ENCODE assay signal across 15 cellular contexts in genomic region chr17:45155483-45155882, GRCh38. TPM values are rescaled to one million over a fixed set of nuclear protein-coding genes. Genes with fewer than 3 reads are reported as not detected.
A peak's percentile ranks its signal among the peaks of the same experiment; 100 is the strongest.
DNase-seq lines count a peak whose midpoint lies in the region; ATAC-seq and TF ChIP-seq lines count a peak whose summit lies in the region.
"Had no signal": no experiment of that assay in that cellular context is flagged by ENCODE, and none has a peak within 500 bp of the region (broad histone marks: within the 10 kb centered on the region; RNA-seq: fewer than 3 reads in every experiment).

No MANE protein-coding gene starts in this region.

- H3K14ac ChIP-seq in H9 (ENCODE audit: insufficient read depth, low read length) = no peak overlapping the region

- H3K27me3 Mint-ChIP-seq in H9 (ENCODE audit: low read depth) = no peaks in the 10 kb centered on the region
- H3K27me3 Mint-ChIP-seq: stimulated activated naive CD8-positive, alpha-beta T cell treated with anti-CD3 and anti-CD28 coated beads, Interleukin-15, Interleukin-2, amounts not matched to agents 100 ng/mL and 50 ng/mL, for 24 hours had no signal

- peak overlapping the region; percentile 11 to 78 (median 59); a peak in 3 of 7 replicates for H3K27ac Mint-ChIP-seq in H9

- H3K23me2 ChIP-seq in H9 (ENCODE audit: insufficient read length, low read depth, low read length, poor library complexity, severe bottlenecking) = peaks cover under 1% of the 10 kb centered on the region

- no peak overlapping the region for H3K56ac ChIP-seq in H9 (ENCODE audit: insufficient read length, low read depth, low read length)

- DNase-seq in NCI-H82 (lab: John Stamatoyannopoulos, UW) = peak; percentile 27
- no peak for DNase-seq in NCI-H82 treated with DMSO at 0.1 percent for 48 hours (lab: John Stamatoyannopoulos, UW; ENCODE audit: unreplicated experiment)
- no peak for DNase-seq in H9
- peak; percentile 36 for DNase-seq in epithelial cell of esophagus (ENCODE audit: low read depth)
- no peak for DNase-seq in psoas muscle
- DNase-seq in C1 segment of cervical spinal cord (lab: John Stamatoyannopoulos, UW) = no peak
- no peak for DNase-seq in activated effector memory CD4-positive, alpha-beta T cell treated with Interleukin-2 at 50 U/mL for 16 hours
- no peak for DNase-seq in activated CD4-positive, CD25-positive, alpha-beta regulatory T cell treated with anti-CD3 and anti-CD28 coated beads, Interleukin-2, amount 50 U/mL, for 72 hours
- DNase-seq: activated CD4-positive, alpha-beta T cell treated with anti-CD3 and anti-CD28 coated beads for 4 hours; brain microvascular endothelial cell; effector memory CD4-positive, alpha-beta T cell; NCI-H1930; NCI-H526 treated with DMSO at 0.1 percent for 48 hours had no signal

- 0 out of 2 replicates have a peak, but pooled peaks cover 2% of the 10 kb centered on the region for H3K4me1 ChIP-seq in H9 (ENCODE audit: insufficient read depth, low read length)
- H3K4me1 ChIP-seq in psoas muscle = peaks cover 61% of the 10 kb centered on the region

- H3K4me3 Mint-ChIP-seq in H9 = no peak overlapping the region
- H3K4me3 Mint-ChIP-seq: stimulated activated naive CD8-positive, alpha-beta T cell treated with anti-CD3 and anti-CD28 coated beads, Interleukin-15, Interleukin-2, amounts not matched to agents 100 ng/mL and 50 ng/mL, for 24 hours had no signal

- no peak overlapping the region for H3K23ac ChIP-seq in H9 (ENCODE audit: insufficient read length, low read depth, low read length)

- H2AK5ac ChIP-seq in H9 (ENCODE audit: insufficient read length, low read length) = no peak overlapping the region

- no peak overlapping the region for H3K4ac ChIP-seq in H9 (ENCODE audit: low read depth, low read length)

- H3T11ph ChIP-seq in H9 (ENCODE audit: low read length) = no peak overlapping the region

- H2BK20ac ChIP-seq in H9 (ENCODE audit: low read depth, low read length, poor library complexity, severe bottlenecking) = no peak overlapping the region

- H3K18ac ChIP-seq in H9 (ENCODE audit: insufficient read length, low read depth, low read length) = no peak overlapping the region

- H3K79me1 ChIP-seq in H9 (ENCODE audit: insufficient read depth, low read depth, low read length, poor library complexity, severe bottlenecking) = peaks cover 4% of the 10 kb centered on the region

- peaks cover 0 to 16% (median 5%) of the 10 kb centered on the region in 3 experiments; a peak in 4 of 7 replicates for H3K36me3 Mint-ChIP-seq in H9 (ENCODE audit: insufficient read depth in 1 of 3, low read depth in 3 of 3)

- H2BK15ac ChIP-seq in H9 (ENCODE audit: low read depth, low read length) = no peak overlapping the region

- no peak overlapping the region for H2BK5ac ChIP-seq in H9 (ENCODE audit: insufficient read length, low read length)

- H2BK12ac ChIP-seq in H9 (ENCODE audit: insufficient read length, low read depth, low read length) = no peak overlapping the region

- H3K27me3 ChIP-seq in H9 (ENCODE audit: insufficient read depth, low read length) (no peaks in the 10 kb centered on the region), psoas muscle (ENCODE audit: insufficient read depth in 3 of 3, low read length in 2 of 3) (no peaks in the 10 kb centered on the region)
- H3K27me3 ChIP-seq: brain microvascular endothelial cell had no signal

- H4K20me1 ChIP-seq in H9 (ENCODE audit: control insufficient read depth, insufficient read depth, insufficient read length) = no peaks in the 10 kb centered on the region

- no peaks in the 10 kb centered on the region for H3K9me3 ChIP-seq in H9 (ENCODE audit: control insufficient read depth, low read depth, low read length)
- no peaks in the 10 kb centered on the region for H3K9me3 ChIP-seq in psoas muscle

- no peak overlapping the region for H4K91ac ChIP-seq in H9 (ENCODE audit: insufficient read length, low read depth, low read length)

- no peaks in the 10 kb centered on the region for H3K36me3 ChIP-seq in psoas muscle (ENCODE audit: insufficient read depth in 1 of 2, low read depth in 1 of 2)
- H3K36me3 ChIP-seq: brain microvascular endothelial cell had no signal

- H2BK120ac ChIP-seq in H9 (ENCODE audit: low read depth, low read length, poor library complexity, severe bottlenecking) = no peak overlapping the region

- TF ChIP-seq CTCF in H9 (conservative IDR thresholded peaks at IDR 0.05) (no peak), epithelial cell of esophagus (IDR thresholded peaks at IDR 0.05; ENCODE audit: insufficient read depth, low read depth, low read length, missing control alignments) (no peak), psoas muscle (IDR thresholded peaks at IDR 0.05) (no peak)

- WGBS in H9 (ENCODE audit: extremely low coverage, insufficient read length, low lambda C conversion rate) = no CpG with 5 or more reads among the region's 2 CpGs
- 92 to 98% (median 98%) methylated on average over 2 of the region's 2 CpGs for WGBS in psoas muscle, 3 donors

- no peak for ATAC-seq in psoas muscle
- ATAC-seq: Right ventricle myocardium inferior had no signal

- H4K5ac ChIP-seq in H9 (ENCODE audit: insufficient read length, low read depth, low read length) = no peak overlapping the region

- no peak overlapping the region for H3K4me2 ChIP-seq in H9 (ENCODE audit: insufficient read depth, insufficient read length, low read length)

- no peak overlapping the region for H4K8ac ChIP-seq in H9 (replicated peaks; ENCODE audit: insufficient read length, low read depth, low read length)

- intact Hi-C loops in psoas muscle (cut with DNase I) = no loop called here

- no peak overlapping the region for H3K9ac ChIP-seq in H9 (ENCODE audit: extremely low read depth, insufficient read length, low read length)

- no peak overlapping the region for H2AFZ ChIP-seq in H9 (ENCODE audit: low read length)

- no peaks in the 10 kb centered on the region for H3K9me3 Mint-ChIP-seq in H9
- H3K9me3 Mint-ChIP-seq: stimulated activated naive CD8-positive, alpha-beta T cell treated with anti-CD3 and anti-CD28 coated beads, Interleukin-15, Interleukin-2, amounts not matched to agents 100 ng/mL and 50 ng/mL, for 24 hours had no signal

- H3K27ac ChIP-seq in H9 (ENCODE audit: insufficient read length, low read depth, low read length) (no peak overlapping the region), psoas muscle (peak overlapping the region; percentile 65)
- H3K27ac ChIP-seq: brain microvascular endothelial cell had no signal

- H3K79me2 ChIP-seq in H9 (ENCODE audit: insufficient read depth, low read length) = no peaks in the 10 kb centered on the region

- H3K4me3 ChIP-seq in epithelial cell of esophagus (ENCODE audit: low read length) (no peak overlapping the region), psoas muscle (no peak overlapping the region)

- peaks cover 32% of the 10 kb centered on the region in 2 experiments for H3K4me1 Mint-ChIP-seq in H9

RNA-seq across cellular contexts. Expression of gene HEXIM2, which starts 6.2 kb away (rescaled TPM):
- total RNA-seq in H9 (2021) (12.5 and 16.1 TPM in 2 replicates), psoas muscle (10 to 100 TPM; 13.7 to 47.1 (median 33.4) TPM)
- 10 to 100 TPM in 2 of 3 donors, 1 to 10 TPM in 1; 8.2 to 69.5 (median 62.7) TPM for polyA plus RNA-seq in psoas muscle

RNA-seq across cellular contexts. Expression of gene HEXIM1, which starts 7.2 kb away (rescaled TPM):
- total RNA-seq in H9 (2021) (32.4 and 33.0 TPM in 2 replicates), psoas muscle (10 to 100 TPM; 21.3 to 52.2 (median 31.5) TPM)
- polyA plus RNA-seq in psoas muscle = 100 to 1,000 TPM in 1 of 3 donors, 10 to 100 TPM in 1, 1 to 10 TPM in 1; 9.5 to 127 (median 22.0) TPM

RNA-seq across cellular contexts. Expression of gene ACBD4, which starts 20.0 kb away (rescaled TPM):
- total RNA-seq in H9 (2021) = 9.7 and 10.5 TPM in 2 replicates
- total RNA-seq in psoas muscle = 1 to 10 TPM; 3.9 to 8.2 (median 5.1) TPM
- 1 to 10 TPM; 2.7 to 5.2 (median 4.4) TPM for polyA plus RNA-seq in psoas muscle

RNA-seq across cellular contexts. Expression of gene PLCD3, which starts 23.2 kb away (rescaled TPM):
- 41.6 and 48.5 TPM in 2 replicates for total RNA-seq in H9 (2021)
- 100 to 1,000 TPM in 2 of 4 donors, 10 to 100 TPM in 2; 69.8 to 217 (median 122) TPM for total RNA-seq in psoas muscle
- polyA plus RNA-seq in psoas muscle = 100 to 1,000 TPM in 2 of 3 donors, 10 to 100 TPM in 1; 57.0 to 171 (median 170) TPM

Comparison
In these comparisons a context has a peak if more than half of its experiments do, and no peak if none do; other contexts are left out.
1. DNase-seq: peak in NCI-H82 (single experiment) and epithelial cell of esophagus (single experiment); none in NCI-H82 treated with DMSO at 0.1 percent for 48 hours (single experiment), H9 (single experiment), psoas muscle (0 of 2), C1 segment of cervical spinal cord (0 of 14), activated effector memory CD4-positive, alpha-beta T cell treated with Interleukin-2 at 50 U/mL for 16 hours (single experiment) and activated CD4-positive, CD25-positive, alpha-beta regulatory T cell treated with anti-CD3 and anti-CD28 coated beads, Interleukin-2, amount 50 U/mL, for 72 hours (single experiment).